ENCODE assay signal across 1 cellular context in the genomic region with DNA sequence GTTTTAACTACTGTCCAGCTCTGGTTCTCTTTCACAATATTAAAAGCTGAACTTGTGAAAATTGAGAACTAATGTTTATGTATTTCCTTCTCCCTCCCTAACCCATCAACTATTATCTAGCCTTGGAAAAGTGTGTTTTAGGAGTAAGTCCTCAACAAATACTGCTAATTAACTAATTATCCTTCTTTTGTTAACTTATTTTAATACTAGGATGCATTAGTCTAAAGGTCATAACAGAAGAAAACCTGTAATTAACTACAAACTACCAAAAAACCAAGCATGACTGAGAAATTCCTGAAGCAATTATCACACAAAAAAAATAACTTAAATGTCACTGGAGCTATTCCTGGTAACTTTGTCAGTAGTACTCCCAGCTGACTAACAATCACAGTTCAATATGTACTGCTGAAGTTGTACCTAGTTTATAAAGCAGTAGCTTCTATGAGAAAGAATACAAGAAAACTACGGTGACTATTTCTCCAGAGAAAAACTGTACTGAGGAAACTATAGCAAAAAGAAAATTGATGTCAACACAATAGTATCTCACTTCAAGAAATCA.
TF ChIP-seq lines count a peak whose summit lies in the region.

No MANE protein-coding gene starts in this region.

TF ChIP-seq in IMR-90, 13 proteins besides CTCF, POLR2A, EP300 and RAD21:
- TF ChIP-seq CEBPB (IDR thresholded peaks at IDR 0.05; ENCODE audit: low read depth, low read length) (no peak), RCOR1 (IDR thresholded peaks at IDR 0.05; ENCODE audit: insufficient replicate concordance, low read length) (no peak), CHD1 (IDR thresholded peaks at IDR 0.05; ENCODE audit: low read depth, low read length) (no peak), FOS (IDR thresholded peaks at IDR 0.05; ENCODE audit: low read depth, low read length) (no peak), NFE2L2 (IDR thresholded peaks at IDR 0.05; ENCODE audit: low read depth, low read length) (no peak), MAFK (IDR thresholded peaks at IDR 0.05; ENCODE audit: low read depth, low read length) (no peak), MXI1 (IDR thresholded peaks at IDR 0.05; ENCODE audit: borderline replicate concordance, low read depth, low read length) (no peak), MAZ (IDR thresholded peaks at IDR 0.05; ENCODE audit: borderline replicate concordance, low read depth, low read length) (no peak), RFX5 (IDR thresholded peaks at IDR 0.05; ENCODE audit: low read depth, low read length) (no peak)
- TF ChIP-seq, protein P1, sequence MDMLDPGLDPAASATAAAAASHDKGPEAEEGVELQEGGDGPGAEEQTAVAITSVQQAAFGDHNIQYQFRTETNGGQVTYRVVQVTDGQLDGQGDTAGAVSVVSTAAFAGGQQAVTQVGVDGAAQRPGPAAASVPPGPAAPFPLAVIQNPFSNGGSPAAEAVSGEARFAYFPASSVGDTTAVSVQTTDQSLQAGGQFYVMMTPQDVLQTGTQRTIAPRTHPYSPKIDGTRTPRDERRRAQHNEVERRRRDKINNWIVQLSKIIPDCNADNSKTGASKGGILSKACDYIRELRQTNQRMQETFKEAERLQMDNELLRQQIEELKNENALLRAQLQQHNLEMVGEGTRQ (IDR thresholded peaks at IDR 0.05; ENCODE audit: low read depth, low read length), result no peak
- TF ChIP-seq, protein P2, sequence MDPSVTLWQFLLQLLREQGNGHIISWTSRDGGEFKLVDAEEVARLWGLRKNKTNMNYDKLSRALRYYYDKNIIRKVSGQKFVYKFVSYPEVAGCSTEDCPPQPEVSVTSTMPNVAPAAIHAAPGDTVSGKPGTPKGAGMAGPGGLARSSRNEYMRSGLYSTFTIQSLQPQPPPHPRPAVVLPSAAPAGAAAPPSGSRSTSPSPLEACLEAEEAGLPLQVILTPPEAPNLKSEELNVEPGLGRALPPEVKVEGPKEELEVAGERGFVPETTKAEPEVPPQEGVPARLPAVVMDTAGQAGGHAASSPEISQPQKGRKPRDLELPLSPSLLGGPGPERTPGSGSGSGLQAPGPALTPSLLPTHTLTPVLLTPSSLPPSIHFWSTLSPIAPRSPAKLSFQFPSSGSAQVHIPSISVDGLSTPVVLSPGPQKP (IDR thresholded peaks at IDR 0.05; ENCODE audit: borderline replicate concordance, low read depth, low read length), result no peak
